Comparison of ENCODE assay signal across 11 cellular contexts in the genomic region with DNA sequence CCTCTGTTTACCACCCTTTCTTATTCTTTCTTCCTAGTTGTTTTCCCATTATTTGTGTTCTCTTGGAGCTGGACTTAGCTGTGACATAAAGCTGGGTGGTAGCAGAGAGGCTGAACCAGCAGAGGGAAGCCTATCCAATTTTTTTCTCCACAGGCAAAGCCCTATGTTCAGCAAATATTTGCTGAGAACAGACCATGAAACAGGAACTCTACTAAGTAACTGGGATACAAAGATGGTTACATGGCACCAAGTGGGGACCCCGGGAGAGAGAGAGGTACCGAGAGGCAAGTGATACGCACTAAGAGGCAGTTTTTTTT. TPM values are rescaled to one million over a fixed set of nuclear protein-coding genes. Genes with fewer than 3 reads are reported as not detected.
DNase-seq lines count a peak whose midpoint lies in the region; ATAC-seq and TF ChIP-seq lines count a peak whose summit lies in the region.
"Had no signal": no experiment of that assay in that cellular context is flagged by ENCODE, and none has a peak within 500 bp of the region (broad histone marks: within the 10 kb centered on the region; RNA-seq: fewer than 3 reads in every experiment).

No MANE protein-coding gene starts in this region.

- H2AFZ ChIP-seq in fibroblast of lung (ENCODE audit: low read length) (peak overlapping the region; percentile 97), smooth muscle cell (ENCODE audit: low read depth) (peak overlapping the region; percentile 20)

- intact Hi-C loops in activated CD8-positive, alpha-beta T cell treated with anti-CD3 and anti-CD28 coated beads for 36 hours (cut with micrococcal nuclease): loop anchor here (5.0 kb wide), 1 partner anchor 73 kb away; the partner anchor contains the start of gene HAX1

- H3K27me3 Mint-ChIP-seq in activated CD8-positive, alpha-beta T cell treated with anti-CD3 and anti-CD28 coated beads for 36 hours: no peaks in the 10 kb centered on the region
- peaks cover 9% of the 10 kb centered on the region for H3K27me3 Mint-ChIP-seq in activated CD8-positive, alpha-beta T cell treated with anti-CD3 and anti-CD28 coated beads, Interleukin-2, amount 10 ng/mL, durations not matched to agents 7 days and 5 days (ENCODE audit: low read depth)

- H3K4me3 ChIP-seq in fibroblast of lung (replicated peaks in 1 of 4; ENCODE audit: control extremely low read depth in 1 of 4, insufficient read depth in 1 of 4, low read depth in 3 of 4, low read length in 4 of 4) (peak overlapping the region in 2 of 4 experiments; percentile 27 to 43), smooth muscle cell (no peak overlapping the region)
- H3K4me3 ChIP-seq: Peyer's patch had no signal

- H3K79me2 ChIP-seq in fibroblast of lung (ENCODE audit: control insufficient read depth, insufficient read depth, low read length): no peaks in the 10 kb centered on the region
- H3K79me2 ChIP-seq in smooth muscle cell (ENCODE audit: low read depth): no peaks in the 10 kb centered on the region

- H3K9me3 ChIP-seq in fibroblast of lung (ENCODE audit: control insufficient read depth, insufficient read depth, low read depth, low read length): no peaks in the 10 kb centered on the region
- H3K9me3 ChIP-seq in smooth muscle cell (replicated peaks; ENCODE audit: low read depth): no peaks in the 10 kb centered on the region
- H3K9me3 ChIP-seq: Peyer's patch had no signal

- H4K20me1 ChIP-seq in fibroblast of lung (ENCODE audit: control insufficient read depth, extremely low read depth, insufficient read depth, low read length): no peaks in the 10 kb centered on the region
- H4K20me1 ChIP-seq in smooth muscle cell (ENCODE audit: low read depth): no peaks in the 10 kb centered on the region

- no peak for DNase-seq in activated CD8-positive, alpha-beta T cell treated with anti-CD3 and anti-CD28 coated beads for 36 hours
- DNase-seq in activated CD8-positive, alpha-beta T cell treated with anti-CD3 and anti-CD28 coated beads, Interleukin-2, amount 10 ng/mL, durations not matched to agents 7 days and 5 days: no peak
- DNase-seq in OCI-M1 (lab: John Stamatoyannopoulos, UW) (peak; percentile 50), fibroblast of lung (ENCODE audit: low read depth in 2 of 2) (peak in 1 of 2 donors; percentile 30), smooth muscle cell (lab: John Stamatoyannopoulos, UW; ENCODE audit: unreplicated experiment) (no peak)
- DNase-seq in activated CD4-positive, CD25-positive, alpha-beta regulatory T cell treated with anti-CD3 and anti-CD28 coated beads, Interleukin-2, amount 50 U/mL, for 72 hours: no peak
- no peak for DNase-seq in stimulated activated CD4-positive, alpha-beta T cell treated with anti-CD3 and anti-CD28 coated beads, Interleukin-15, amount 100 ng/mL, for 24 hours
- DNase-seq: NCI-H1417 treated with DMSO at 0.1 percent for 48 hours had no signal

- ATAC-seq in activated CD8-positive, alpha-beta T cell treated with anti-CD3 and anti-CD28 coated beads for 36 hours: peak; percentile 13
- no peak for ATAC-seq in activated CD8-positive, alpha-beta T cell treated with anti-CD3 and anti-CD28 coated beads, Interleukin-2, amount 10 ng/mL, durations not matched to agents 7 days and 5 days
- no peak for ATAC-seq in HG03039 (IDR thresholded peaks at IDR 0.05; ENCODE audit: unreplicated experiment)

- H3K4me2 ChIP-seq in fibroblast of lung (ENCODE audit: extremely low read depth, insufficient read depth, low read length) (peak overlapping the region; percentile 80), smooth muscle cell (peak overlapping the region; percentile 74)

- no peak for TF ChIP-seq CTCF in activated CD8-positive, alpha-beta T cell treated with anti-CD3 and anti-CD28 coated beads for 36 hours (IDR thresholded peaks at IDR 0.05)
- TF ChIP-seq CTCF in fibroblast of lung (conservative IDR thresholded peaks at IDR 0.05 in 1 of 2, IDR thresholded peaks at IDR 0.05 in 1 of 2; ENCODE audit: low read depth in 1 of 2, low read length in 2 of 2): peak in 1 of 2 donors; percentile 39
- TF ChIP-seq CTCF in smooth muscle cell (IDR thresholded peaks at IDR 0.05; ENCODE audit: borderline replicate concordance, insufficient read depth, poor library complexity, severe bottlenecking): no peak

- POLR2A ChIA-PET in activated CD8-positive, alpha-beta T cell treated with anti-CD3 and anti-CD28 coated beads for 36 hours (lab: Charles Lee): interaction anchor here (1.0 to 1.2 kb wide), 3 partner anchors 65 to 72 kb away, joined by 3 to 4 read pairs (median 3); no protein-coding TSS in a partner anchor
- POLR2A ChIA-PET in activated CD8-positive, alpha-beta T cell treated with anti-CD3 and anti-CD28 coated beads, Interleukin-2, amount 10 ng/mL, durations not matched to agents 7 days and 5 days (lab: Charles Lee): no interaction called here

- H3K36me3 ChIP-seq in fibroblast of lung (ENCODE audit: control insufficient read depth, insufficient read depth, low read length) (no peaks in the 10 kb centered on the region), smooth muscle cell (ENCODE audit: low read depth) (no peaks in the 10 kb centered on the region)
- H3K36me3 ChIP-seq: Peyer's patch had no signal

- no peaks in the 10 kb centered on the region for H3K9me3 Mint-ChIP-seq in activated CD8-positive, alpha-beta T cell treated with anti-CD3 and anti-CD28 coated beads for 36 hours
- no peaks in the 10 kb centered on the region for H3K9me3 Mint-ChIP-seq in activated CD8-positive, alpha-beta T cell treated with anti-CD3 and anti-CD28 coated beads, Interleukin-2, amount 10 ng/mL, durations not matched to agents 7 days and 5 days (ENCODE audit: insufficient read depth)

- H3K27ac Mint-ChIP-seq in activated CD8-positive, alpha-beta T cell treated with anti-CD3 and anti-CD28 coated beads for 36 hours: no peak overlapping the region
- H3K27ac Mint-ChIP-seq in activated CD8-positive, alpha-beta T cell treated with anti-CD3 and anti-CD28 coated beads, Interleukin-2, amount 10 ng/mL, durations not matched to agents 7 days and 5 days: no peak overlapping the region

- CTCF ChIA-PET in activated CD8-positive, alpha-beta T cell treated with anti-CD3 and anti-CD28 coated beads for 36 hours (lab: Charles Lee): interaction anchor here (0.6 to 3.8 kb wide), 27 partner anchors 8 to 204 kb away, joined by 3 to 38 read pairs (median 4); partner anchors contain the start of gene HAX1
- CTCF ChIA-PET in activated CD8-positive, alpha-beta T cell treated with anti-CD3 and anti-CD28 coated beads, Interleukin-2, amount 10 ng/mL, durations not matched to agents 7 days and 5 days (lab: Charles Lee): interaction anchor here (0.6 to 3.9 kb wide), 37 partner anchors 9 to 348 kb away, joined by 3 to 60 read pairs (median 6); partner anchors contain the start of genes ATP8B2, HAX1 and UBAP2L

- H3K4me1 Mint-ChIP-seq in activated CD8-positive, alpha-beta T cell treated with anti-CD3 and anti-CD28 coated beads for 36 hours (ENCODE audit: low read depth): no peaks in the 10 kb centered on the region
- no peaks in the 10 kb centered on the region for H3K4me1 Mint-ChIP-seq in activated CD8-positive, alpha-beta T cell treated with anti-CD3 and anti-CD28 coated beads, Interleukin-2, amount 10 ng/mL, durations not matched to agents 7 days and 5 days (ENCODE audit: low read depth)

- H3K27ac ChIP-seq in fibroblast of lung (ENCODE audit: insufficient read depth, low read length) (no peak overlapping the region), smooth muscle cell (ENCODE audit: low read depth) (no peak overlapping the region)

- WGBS in smooth muscle cell (ENCODE audit: low lambda C conversion rate): 93% methylated on average over 3 of the region's 3 CpGs

- no peaks in the 10 kb centered on the region for H3F3A ChIP-seq in smooth muscle cell (ENCODE audit: low read depth)

- H3K27me3 ChIP-seq in fibroblast of lung (ENCODE audit: control insufficient read depth, insufficient read depth, low read length) (peaks cover 9% of the 10 kb centered on the region), smooth muscle cell (ENCODE audit: low read depth) (peaks cover 6% of the 10 kb centered on the region)
- H3K27me3 ChIP-seq: Peyer's patch had no signal

- no peaks in the 10 kb centered on the region for H3K36me3 Mint-ChIP-seq in activated CD8-positive, alpha-beta T cell treated with anti-CD3 and anti-CD28 coated beads for 36 hours (ENCODE audit: low read depth)
- H3K36me3 Mint-ChIP-seq in activated CD8-positive, alpha-beta T cell treated with anti-CD3 and anti-CD28 coated beads, Interleukin-2, amount 10 ng/mL, durations not matched to agents 7 days and 5 days (ENCODE audit: low read depth): no peaks in the 10 kb centered on the region

- H3K9ac ChIP-seq in fibroblast of lung (ENCODE audit: insufficient read depth, low read length): no peak overlapping the region
- no peak overlapping the region for H3K9ac ChIP-seq in smooth muscle cell (ENCODE audit: low read depth)

- H3K4me3 Mint-ChIP-seq in activated CD8-positive, alpha-beta T cell treated with anti-CD3 and anti-CD28 coated beads for 36 hours: no peak overlapping the region
- H3K4me3 Mint-ChIP-seq in activated CD8-positive, alpha-beta T cell treated with anti-CD3 and anti-CD28 coated beads, Interleukin-2, amount 10 ng/mL, durations not matched to agents 7 days and 5 days: no peak overlapping the region

- H3K4me1 ChIP-seq in fibroblast of lung (ENCODE audit: control insufficient read depth, extremely low read depth, insufficient read depth, low read length) (no peaks in the 10 kb centered on the region), smooth muscle cell (ENCODE audit: low read depth) (no peaks in the 10 kb centered on the region)
- H3K4me1 ChIP-seq: Peyer's patch had no signal

RNA-seq across cellular contexts. Expression of gene CFAP141, which starts 6.6 kb away (rescaled TPM):
- total RNA-seq in activated CD8-positive, alpha-beta T cell treated with anti-CD3 and anti-CD28 coated beads for 36 hours: not detected
- not detected for total RNA-seq in activated CD8-positive, alpha-beta T cell treated with anti-CD3 and anti-CD28 coated beads, Interleukin-2, amount 10 ng/mL, durations not matched to agents 7 days and 5 days
- total RNA-seq in fibroblast of lung: not detected in 2 replicates
- polyA plus RNA-seq in fibroblast of lung: not detected in 2 replicates
- not detected in 2 replicates for polyA plus RNA-seq in fibroblast of lung (2012)
- not detected in 2 replicates for polyA minus RNA-seq in fibroblast of lung (ENCODE audit: low replicate concordance)
- total RNA-seq in smooth muscle cell: not detected in 2 replicates
- polyA plus RNA-seq in smooth muscle cell: not detected in 2 replicates
- total RNA-seq: A673, Peyer's patch had no signal

RNA-seq across cellular contexts. Expression of gene TPM3, which starts 7.6 kb away (rescaled TPM):
- total RNA-seq in activated CD8-positive, alpha-beta T cell treated with anti-CD3 and anti-CD28 coated beads for 36 hours: 100 to 1,000 TPM; 591 to 597 TPM
- total RNA-seq in activated CD8-positive, alpha-beta T cell treated with anti-CD3 and anti-CD28 coated beads, Interleukin-2, amount 10 ng/mL, durations not matched to agents 7 days and 5 days: 100 to 1,000 TPM; 856 to 880 TPM
- total RNA-seq in fibroblast of lung (135 and 215 TPM in 2 replicates), smooth muscle cell (436 and 458 TPM in 2 replicates)
- polyA plus RNA-seq in fibroblast of lung (842 and 1,032 TPM in 2 replicates), smooth muscle cell (384 and 386 TPM in 2 replicates)
- polyA plus RNA-seq in fibroblast of lung (2012): 607 and 696 TPM in 2 replicates
- 80.9 and 162 TPM in 2 replicates for polyA minus RNA-seq in fibroblast of lung (ENCODE audit: low replicate concordance)

RNA-seq across cellular contexts. Expression of gene UBAP2L, which starts 21.2 kb away (rescaled TPM):
- 100 to 1,000 TPM; 183 to 195 TPM for total RNA-seq in activated CD8-positive, alpha-beta T cell treated with anti-CD3 and anti-CD28 coated beads for 36 hours
- total RNA-seq in activated CD8-positive, alpha-beta T cell treated with anti-CD3 and anti-CD28 coated beads, Interleukin-2, amount 10 ng/mL, durations not matched to agents 7 days and 5 days: 100 to 1,000 TPM; 176 to 179 TPM
- total RNA-seq in fibroblast of lung (37.5 and 51.9 TPM in 2 replicates), smooth muscle cell (104 and 108 TPM in 2 replicates)
- polyA plus RNA-seq in fibroblast of lung (180 and 235 TPM in 2 replicates), smooth muscle cell (130 and 143 TPM in 2 replicates)
- 173 and 176 TPM in 2 replicates for polyA plus RNA-seq in fibroblast of lung (2012)
- polyA minus RNA-seq in fibroblast of lung (ENCODE audit: low replicate concordance): 274 and 314 TPM in 2 replicates

RNA-seq across cellular contexts. Expression of gene NUP210L, which starts 44.6 kb away (rescaled TPM):
- total RNA-seq in activated CD8-positive, alpha-beta T cell treated with anti-CD3 and anti-CD28 coated beads for 36 hours: under 1 TPM in 1 of 2 experiments, not detected in 1; 0.07 TPM
- total RNA-seq in activated CD8-positive, alpha-beta T cell treated with anti-CD3 and anti-CD28 coated beads, Interleukin-2, amount 10 ng/mL, durations not matched to agents 7 days and 5 days: under 1 TPM; 0.08 to 0.13 TPM
- total RNA-seq in fibroblast of lung: under 0.01 and 0.17 TPM in 2 replicates
- polyA plus RNA-seq in fibroblast of lung: 0.01 and 0.08 TPM in 2 replicates
- polyA plus RNA-seq in fibroblast of lung (2012): 0.02 TPM in 1 of 2 replicates, not detected in the other
- not detected in 2 replicates for polyA minus RNA-seq in fibroblast of lung (ENCODE audit: low replicate concordance)
- 0.90 TPM in 1 of 2 replicates, not detected in the other for total RNA-seq in smooth muscle cell
- polyA plus RNA-seq in smooth muscle cell: 0.15 TPM in 1 of 2 replicates, not detected in the other
